ENCODE assay signal across 1 cellular context in the genomic region with DNA sequence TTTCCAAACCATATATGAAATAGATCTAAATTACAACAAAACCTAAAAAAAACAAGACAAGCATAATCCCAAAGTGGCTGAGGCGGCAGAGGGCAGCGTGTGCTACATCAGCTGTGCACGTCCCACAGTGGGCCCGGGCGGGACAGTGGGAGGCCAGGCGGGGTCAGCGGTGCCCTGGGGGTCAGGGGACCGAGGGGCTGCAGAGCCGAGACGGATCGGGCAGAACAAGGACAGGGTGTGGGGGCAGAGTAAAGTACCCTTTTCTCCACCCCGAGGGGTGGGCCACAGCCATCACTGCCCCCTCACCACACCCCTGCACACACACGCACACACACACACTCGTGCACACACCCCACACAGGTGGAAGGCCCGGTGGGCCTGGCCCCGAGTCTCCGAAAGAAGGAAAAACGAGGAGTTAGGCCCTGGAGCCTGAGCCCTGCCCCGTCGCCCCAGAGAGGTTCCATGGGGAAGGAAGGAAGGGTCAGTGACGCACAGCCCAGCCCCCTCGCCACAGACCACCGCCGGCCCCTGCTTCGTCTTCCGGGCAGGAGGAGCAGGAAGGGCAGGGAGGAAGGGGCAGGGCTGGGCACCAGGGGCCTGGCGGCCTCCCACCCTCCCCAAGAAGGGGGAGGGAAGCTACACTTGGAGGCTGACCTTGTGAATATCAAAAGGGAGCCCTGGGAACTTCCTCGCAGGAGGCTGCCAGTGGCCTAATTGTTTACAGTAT.
TF ChIP-seq lines count a peak whose summit lies in the region.

No MANE protein-coding gene starts in this region.

TF ChIP-seq in H1, 55 proteins besides CTCF, POLR2A, EP300 and RAD21 (continued from another document):
- TF ChIP-seq GABPA (IDR thresholded peaks at IDR 0.05; ENCODE audit: borderline replicate concordance, insufficient read depth, low read length) (0 out of 2 replicates have a peak, but pooled peaks have one; percentile 20), JUN (IDR thresholded peaks at IDR 0.05; ENCODE audit: low read depth, low read length) (no peak), EGR1 (IDR thresholded peaks at IDR 0.05; ENCODE audit: borderline replicate concordance, low read depth, low read length) (no peak), SP2 (IDR thresholded peaks at IDR 0.05; ENCODE audit: low read length) (no peak), TEAD4 (IDR thresholded peaks at IDR 0.05; ENCODE audit: low read depth, low read length) (no peak), TBP (IDR thresholded peaks at IDR 0.05; ENCODE audit: low read depth, low read length) (0 out of 2 replicates have a peak, but pooled peaks have one; percentile 27), ZNF274 (IDR thresholded peaks at IDR 0.05; ENCODE audit: borderline replicate concordance, extremely low read depth, low read length) (no peak), HDAC6 (IDR thresholded peaks at IDR 0.05; ENCODE audit: low read depth, low read length) (no peak)
- TF ChIP-seq, protein P1, sequence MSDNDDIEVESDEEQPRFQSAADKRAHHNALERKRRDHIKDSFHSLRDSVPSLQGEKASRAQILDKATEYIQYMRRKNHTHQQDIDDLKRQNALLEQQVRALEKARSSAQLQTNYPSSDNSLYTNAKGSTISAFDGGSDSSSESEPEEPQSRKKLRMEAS (IDR thresholded peaks at IDR 0.05), result no peak
TF ChIP-seq in H1: peak in this region for 2.
